Comparison of ENCODE assay signal across 23 cellular contexts in the genomic region with DNA sequence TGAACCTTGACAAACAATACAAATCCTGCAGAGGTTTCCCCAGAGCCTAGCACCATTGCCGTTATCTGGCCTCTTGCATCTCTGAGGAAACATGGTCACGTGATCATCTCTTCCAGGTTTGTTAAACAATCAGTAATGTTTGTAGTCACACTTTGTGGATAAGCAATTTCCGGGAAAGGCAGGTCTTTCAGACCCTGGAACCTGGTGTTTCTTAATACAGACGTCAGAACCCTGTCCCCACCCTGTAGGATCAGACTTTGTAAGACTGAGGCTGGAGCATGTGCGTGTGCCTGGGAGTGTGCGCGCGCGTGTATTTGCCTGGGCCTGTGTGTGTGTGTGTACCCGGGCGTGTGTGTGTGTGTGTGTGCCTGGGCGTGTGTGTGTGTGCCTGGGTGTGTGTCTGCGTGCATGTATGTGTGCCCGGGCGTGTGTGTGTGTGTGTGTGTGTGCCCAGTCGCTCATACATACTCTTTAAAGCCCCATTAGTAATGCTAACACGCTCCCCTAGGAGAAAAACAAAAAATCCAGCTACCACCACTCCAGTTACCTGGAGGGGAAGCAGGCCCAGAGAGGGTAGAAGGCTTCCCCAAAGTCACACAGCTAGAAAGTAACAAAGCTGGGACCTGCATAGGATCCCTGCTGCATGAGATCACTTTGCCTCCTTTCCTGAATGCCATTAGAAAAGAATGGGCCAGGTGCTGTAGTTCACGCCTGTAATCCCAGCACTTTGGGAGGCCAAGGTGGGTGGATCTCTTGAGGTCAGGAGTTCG. TPM values are rescaled to one million over a fixed set of nuclear protein-coding genes. Genes with fewer than 3 reads are reported as not detected.
A peak's percentile ranks its signal among the peaks of the same experiment; 100 is the strongest.
DNase-seq lines count a peak whose midpoint lies in the region; ATAC-seq and TF ChIP-seq lines count a peak whose summit lies in the region.
"Had no signal": no experiment of that assay in that cellular context is flagged by ENCODE, and none has a peak within 500 bp of the region (broad histone marks: within the 10 kb centered on the region; RNA-seq: fewer than 3 reads in every experiment).

No MANE protein-coding gene starts in this region.

- TF ChIP-seq CTCF in left ventricle myocardium inferior (IDR thresholded peaks at IDR 0.05; ENCODE audit: borderline replicate concordance) (no peak), epithelial cell of proximal tubule (conservative IDR thresholded peaks at IDR 0.05; ENCODE audit: low read depth, low read length) (no peak), testis (IDR thresholded peaks at IDR 0.05) (no peak), coronary artery (IDR thresholded peaks at IDR 0.05) (no peak)

- H3K4me1 Mint-ChIP-seq in T-helper 2 cell treated with Interferon-gamma antibody and Interleukin-4, amounts not matched to agents 5 μg/mL and 100 μg/mL, for 36 hours (ENCODE audit: low read depth) = peaks cover 56% of the 10 kb centered on the region
- peaks cover 51 to 78% of the 10 kb centered on the region in 2 donors for H3K4me1 Mint-ChIP-seq in stimulated activated naive B cell treated with anti-CD40 and anti-IgM and Interleukin-4, amounts not matched to agents 10 μg/mL and 1 μg/mL and 100 μg/mL, for 72 hours

- H3K27ac ChIP-seq in left ventricle myocardium inferior (replicated peaks) (peak overlapping the region; percentile 16), testis (no peak overlapping the region), coronary artery (no peak overlapping the region)
- H3K27ac ChIP-seq: thoracic aorta had no signal

- no peak overlapping the region for H3K4me3 Mint-ChIP-seq in T-helper 2 cell treated with Interferon-gamma antibody and Interleukin-4, amounts not matched to agents 5 μg/mL and 100 μg/mL, for 36 hours
- H3K4me3 Mint-ChIP-seq in stimulated activated naive B cell treated with anti-CD40 and anti-IgM and Interleukin-4, amounts not matched to agents 10 μg/mL and 1 μg/mL and 100 μg/mL, for 72 hours = no peak overlapping the region
- H3K4me3 Mint-ChIP-seq: activated B cell treated with CpG ODN at 0.5 μM for 24 hours; activated CD8-positive, alpha-beta T cell treated with anti-CD3 and anti-CD28 coated beads, Interleukin-2, amount 10 ng/mL, durations not matched to agents 7 days and 5 days; CD14-positive monocyte; natural killer cell had no signal

- H3K4me1 ChIP-seq in left ventricle myocardium inferior = peaks cover 30% of the 10 kb centered on the region
- peaks cover 19% of the 10 kb centered on the region for H3K4me1 ChIP-seq in testis
- H3K4me1 ChIP-seq: HAP-1 had no signal

- no peaks in the 10 kb centered on the region for H3K27me3 Mint-ChIP-seq in T-helper 2 cell treated with Interferon-gamma antibody and Interleukin-4, amounts not matched to agents 5 μg/mL and 100 μg/mL, for 36 hours (ENCODE audit: low read depth)
- no peaks in the 10 kb centered on the region for H3K27me3 Mint-ChIP-seq in stimulated activated naive B cell treated with anti-CD40 and anti-IgM and Interleukin-4, amounts not matched to agents 10 μg/mL and 1 μg/mL and 100 μg/mL, for 72 hours
- H3K27me3 Mint-ChIP-seq: activated B cell treated with CpG ODN at 0.5 μM for 24 hours had no signal

- peaks cover 32% of the 10 kb centered on the region for H3K36me3 ChIP-seq in left ventricle myocardium inferior
- H3K36me3 ChIP-seq in testis (ENCODE audit: low read depth, missing control alignments) = no peaks in the 10 kb centered on the region
- H3K36me3 ChIP-seq: thoracic aorta had no signal

- no peak for DNase-seq in left ventricle myocardium inferior
- no peak for DNase-seq in left cardiac atrium
- no peak for DNase-seq in T-helper 2 cell treated with Interferon-gamma antibody and Interleukin-4, amounts not matched to agents 5 μg/mL and 100 μg/mL, for 36 hours (ENCODE audit: low spot score)
- DNase-seq in epithelial cell of proximal tubule (ENCODE audit: low read depth) = peak; percentile 67
- DNase-seq in stimulated activated naive B cell treated with anti-CD40 and anti-IgM and Interleukin-4, amounts not matched to agents 10 μg/mL and 1 μg/mL and 100 μg/mL, for 72 hours = no peak
- DNase-seq in testis = no peak
- DNase-seq in coronary artery (ENCODE audit: low spot score) = no peak
- DNase-seq: activated B cell treated with CpG ODN at 0.5 μM for 24 hours; activated CD8-positive, alpha-beta T cell treated with anti-CD3 and anti-CD28 coated beads, Interleukin-2, amount 10 ng/mL, durations not matched to agents 7 days and 5 days; activated T-cell treated with anti-CD3 and anti-CD28 coated beads, Interleukin-2, amount 50 U/mL, for 48 hours; left ventricle myocardium superior; natural killer cell; NCI-H1417 treated with DMSO at 0.1 percent for 48 hours; NCI-H446 treated with DMSO at 0.1 percent for 48 hours; retina; stimulated activated CD4-positive, alpha-beta T cell treated with anti-CD3 and anti-CD28 coated beads, Interleukin-2, amount 100 ng/mL, for 24 hours had no signal

- H3K27me3 ChIP-seq in left ventricle myocardium inferior (ENCODE audit: low read depth) = no peaks in the 10 kb centered on the region
- no peaks in the 10 kb centered on the region for H3K27me3 ChIP-seq in testis
- H3K27me3 ChIP-seq: heart left ventricle had no signal

- peaks cover 32% of the 10 kb centered on the region for H3K36me3 Mint-ChIP-seq in T-helper 2 cell treated with Interferon-gamma antibody and Interleukin-4, amounts not matched to agents 5 μg/mL and 100 μg/mL, for 36 hours (ENCODE audit: low read depth)
- peaks cover 17 to 57% of the 10 kb centered on the region in 2 donors for H3K36me3 Mint-ChIP-seq in stimulated activated naive B cell treated with anti-CD40 and anti-IgM and Interleukin-4, amounts not matched to agents 10 μg/mL and 1 μg/mL and 100 μg/mL, for 72 hours
- H3K36me3 Mint-ChIP-seq: activated naive CD4-positive, alpha-beta T cell treated with anti-CD3 and anti-CD28 coated beads, Interleukin-2, amount 50 U/mL, for 72 hours; natural killer cell had no signal

- WGBS in testis, 2 donors = 73 to 92% methylated on average over 11 to 17 of the region's 19 CpGs

- TF ChIP-seq POLR2A in testis (IDR thresholded peaks at IDR 0.05) = no peak

- peak overlapping the region; percentile 21 for H3K27ac Mint-ChIP-seq in T-helper 2 cell treated with Interferon-gamma antibody and Interleukin-4, amounts not matched to agents 5 μg/mL and 100 μg/mL, for 36 hours
- peak overlapping the region; percentile 9 for H3K27ac Mint-ChIP-seq in stimulated activated naive B cell treated with anti-CD40 and anti-IgM and Interleukin-4, amounts not matched to agents 10 μg/mL and 1 μg/mL and 100 μg/mL, for 72 hours
- H3K27ac Mint-ChIP-seq: activated B cell treated with CpG ODN at 0.5 μM for 24 hours; activated CD8-positive, alpha-beta T cell treated with anti-CD3 and anti-CD28 coated beads, Interleukin-2, amount 10 ng/mL, durations not matched to agents 7 days and 5 days; activated naive CD4-positive, alpha-beta T cell treated with anti-CD3 and anti-CD28 coated beads, Interleukin-2, amount 50 U/mL, for 72 hours; natural killer cell had no signal

- H3K9me3 ChIP-seq in left ventricle myocardium inferior (replicated peaks) (no peaks in the 10 kb centered on the region), testis (no peaks in the 10 kb centered on the region)
- H3K9me3 ChIP-seq: HAP-1, heart left ventricle, thoracic aorta had no signal

- ATAC-seq in left cardiac atrium (no peak), GM21526 (IDR thresholded peaks at IDR 0.05; ENCODE audit: low FRiP score, unreplicated experiment) (no peak)
- no peak for ATAC-seq in stimulated activated naive B cell treated with anti-CD40 and anti-IgM and Interleukin-4, amounts not matched to agents 10 μg/mL and 1 μg/mL and 100 μg/mL, for 72 hours (replicated peaks)
- ATAC-seq: activated CD8-positive, alpha-beta T cell treated with anti-CD3 and anti-CD28 coated beads, Interleukin-2, amount 10 ng/mL, durations not matched to agents 7 days and 5 days; activated naive CD4-positive, alpha-beta T cell treated with anti-CD3 and anti-CD28 coated beads, Interleukin-2, amount 50 U/mL, for 72 hours; left ventricle myocardium superior; natural killer cell had no signal

- intact Hi-C loops in left ventricle myocardium inferior (cut with micrococcal nuclease) (no loop called here), left cardiac atrium (cut with DNase I) (loop anchor here in 1 of 2 donors (10.0 kb wide), 1 partner anchor 597 kb away; no protein-coding TSS in a partner anchor), testis (cut with DNase I; ENCODE audit: low total_unique reads) (no loop called here)

- H3K9me3 Mint-ChIP-seq in T-helper 2 cell treated with Interferon-gamma antibody and Interleukin-4, amounts not matched to agents 5 μg/mL and 100 μg/mL, for 36 hours = no peaks in the 10 kb centered on the region
- no peaks in the 10 kb centered on the region for H3K9me3 Mint-ChIP-seq in stimulated activated naive B cell treated with anti-CD40 and anti-IgM and Interleukin-4, amounts not matched to agents 10 μg/mL and 1 μg/mL and 100 μg/mL, for 72 hours
- H3K9me3 Mint-ChIP-seq: activated B cell treated with CpG ODN at 0.5 μM for 24 hours; activated naive CD4-positive, alpha-beta T cell treated with anti-CD3 and anti-CD28 coated beads, Interleukin-2, amount 50 U/mL, for 72 hours; natural killer cell had no signal

- H3K4me3 ChIP-seq in left ventricle myocardium inferior (no peak overlapping the region), epithelial cell of proximal tubule (ENCODE audit: low read depth, low read length) (no peak overlapping the region), testis (no peak overlapping the region), coronary artery (no peak overlapping the region)
- H3K4me3 ChIP-seq: HAP-1, heart left ventricle, smooth muscle cell, thoracic aorta had no signal

RNA-seq across cellular contexts. Expression of a gene that starts 5.3 kb away (rescaled TPM):
- 6.2 TPM for total RNA-seq in left ventricle myocardium inferior
- total RNA-seq in left cardiac atrium = 1 to 10 TPM; 8.3 to 9.6 TPM
- total RNA-seq in epithelial cell of proximal tubule = 5.9 and 18.2 TPM in 2 replicates
- 10 to 100 TPM; 43.8 to 57.3 TPM for total RNA-seq in testis
- 50.4 TPM for polyA plus RNA-seq in testis (ENCODE audit: insufficient read depth, low read depth, low replicate concordance)

RNA-seq across cellular contexts. Expression of a gene that starts 5.9 kb away (rescaled TPM):
- total RNA-seq in left ventricle myocardium inferior (4.0 TPM), left cardiac atrium (1 to 10 TPM; 4.6 to 6.1 TPM), epithelial cell of proximal tubule (18.1 and 23.5 TPM in 2 replicates), testis (10 to 100 TPM; 23.6 to 33.8 TPM)
- 9.0 TPM for polyA plus RNA-seq in testis (ENCODE audit: insufficient read depth, low read depth, low replicate concordance)

RNA-seq across cellular contexts. Expression of a gene that starts 26.5 kb away (rescaled TPM):
- 165 TPM for total RNA-seq in left ventricle myocardium inferior
- 100 to 1,000 TPM; 116 to 142 TPM for total RNA-seq in left cardiac atrium
- 426 and 444 TPM in 2 replicates for total RNA-seq in epithelial cell of proximal tubule
- total RNA-seq in testis = 100 to 1,000 TPM; 150 to 212 TPM
- 93.6 TPM for polyA plus RNA-seq in testis (ENCODE audit: insufficient read depth, low read depth, low replicate concordance)

RNA-seq across cellular contexts. Expression of a gene that starts 26.7 kb away (rescaled TPM):
- 57.0 TPM for total RNA-seq in left ventricle myocardium inferior
- total RNA-seq in left cardiac atrium = 10 to 100 TPM; 51.8 to 51.9 TPM
- total RNA-seq in epithelial cell of proximal tubule = 25.6 and 43.7 TPM in 2 replicates
- total RNA-seq in testis = 10 to 100 TPM; 39.0 to 46.5 TPM
- 74.1 TPM for polyA plus RNA-seq in testis (ENCODE audit: insufficient read depth, low read depth, low replicate concordance)

RNA-seq across cellular contexts. Expression of a gene that starts 32.7 kb away (rescaled TPM):
- total RNA-seq in left ventricle myocardium inferior (4.3 TPM), left cardiac atrium (1 to 10 TPM; 3.3 to 3.4 TPM), epithelial cell of proximal tubule (0.87 and 1.7 TPM in 2 replicates), testis (10 to 100 TPM; 11.4 to 11.5 TPM)
- polyA plus RNA-seq in testis (ENCODE audit: insufficient read depth, low read depth, low replicate concordance) = 5.1 TPM
- polyA plus RNA-seq: CD14-positive monocyte had no signal
